Comparison of ENCODE assay signal across 13 cellular contexts in the genomic region with DNA sequence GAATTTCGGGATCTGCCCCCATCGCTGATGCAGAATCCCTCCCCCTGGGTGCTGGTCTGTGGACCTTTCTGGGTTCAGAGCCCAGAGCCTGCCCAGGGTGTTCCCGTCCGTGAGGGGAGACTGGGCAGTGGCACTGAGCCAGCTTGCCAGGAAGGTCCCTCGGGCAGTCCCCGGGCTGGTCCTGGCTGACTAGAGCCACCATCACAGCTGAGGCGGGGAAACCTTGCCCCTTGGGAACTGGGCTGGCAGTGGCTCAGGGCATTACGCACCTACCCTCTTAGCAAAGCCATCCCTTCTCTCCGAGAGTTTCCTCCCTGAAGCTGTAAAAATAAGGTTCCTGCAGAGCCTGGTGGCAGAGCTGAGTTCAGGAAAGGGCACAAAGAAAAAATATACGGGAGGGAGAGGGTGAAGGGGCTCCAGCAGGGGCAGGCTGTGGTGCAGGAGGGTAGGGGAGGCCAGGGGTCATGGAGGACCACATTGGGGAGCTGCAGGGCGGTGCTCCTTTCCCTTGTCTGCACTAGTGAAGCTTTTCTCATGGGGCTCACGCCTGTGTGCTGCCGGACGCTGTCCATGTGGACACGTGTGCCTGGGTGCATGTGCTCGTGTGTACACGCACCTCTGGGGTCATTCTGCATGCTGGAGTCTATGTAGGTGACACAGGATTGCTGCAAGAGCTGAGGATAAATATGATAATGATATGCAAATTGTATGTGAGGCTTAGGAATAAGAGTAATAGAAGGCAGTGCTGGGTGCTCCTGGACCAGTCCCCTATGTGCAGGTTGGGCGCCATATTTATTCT.
"Had no signal": no experiment of that assay in that cellular context is flagged by ENCODE, and none has a peak within 500 bp of the region (broad histone marks: within the 10 kb centered on the region; RNA-seq: fewer than 3 reads in every experiment).

No MANE protein-coding gene starts in this region.

- DNase-seq: activated CD4-positive, alpha-beta T cell treated with anti-CD3 and anti-CD28 coated beads, Interleukin-2, amount 50 U/mL, for 4 hours; activated CD4-positive, CD25-positive, alpha-beta regulatory T cell treated with anti-CD3 and anti-CD28 coated beads, Interleukin-2, amount 50 U/mL, for 72 hours; activated naive CD8-positive, alpha-beta T cell treated with anti-CD3 and anti-CD28 coated beads, Interleukin-2, amount 10 ng/mL, durations not matched to agents 7 days and 5 days; activated T-cell treated with anti-CD3 and anti-CD28 coated beads, Interleukin-2, amount 50 U/mL, for 24 hours; dorsolateral prefrontal cortex; immature natural killer cell; lower lobe of right lung; midbrain; stimulated activated naive CD4-positive, alpha-beta T cell treated with Interleukin-2 at 50 U/mL for 16 hours; T-helper 2 cell had no signal

- H3K9me3 Mint-ChIP-seq: activated naive CD8-positive, alpha-beta T cell treated with anti-CD3 and anti-CD28 coated beads, Interleukin-2, amount 10 ng/mL, durations not matched to agents 7 days and 5 days; activated T-cell treated with anti-CD3 and anti-CD28 coated beads, Interleukin-2, amount 50 U/mL, for 24 hours; immature natural killer cell had no signal

- H3K4me3 Mint-ChIP-seq: activated naive CD8-positive, alpha-beta T cell treated with anti-CD3 and anti-CD28 coated beads, Interleukin-2, amount 10 ng/mL, durations not matched to agents 7 days and 5 days; activated T-cell treated with anti-CD3 and anti-CD28 coated beads, Interleukin-2, amount 50 U/mL, for 24 hours; immature natural killer cell had no signal

- H3K9me3 ChIP-seq: ascending aorta, lower lobe of right lung, right atrium auricular region had no signal

- H3K27ac ChIP-seq: ascending aorta, dorsolateral prefrontal cortex, lower lobe of right lung, right atrium auricular region had no signal

- H3K27me3 ChIP-seq: ascending aorta, right atrium auricular region had no signal

- H3K4me3 ChIP-seq: ascending aorta, dorsolateral prefrontal cortex, lower lobe of right lung, right atrium auricular region had no signal

- H3K4me1 ChIP-seq: ascending aorta, lower lobe of right lung, right atrium auricular region had no signal

- H3K27ac Mint-ChIP-seq: activated naive CD8-positive, alpha-beta T cell treated with anti-CD3 and anti-CD28 coated beads, Interleukin-2, amount 10 ng/mL, durations not matched to agents 7 days and 5 days; activated T-cell treated with anti-CD3 and anti-CD28 coated beads, Interleukin-2, amount 50 U/mL, for 24 hours; immature natural killer cell had no signal

- ATAC-seq: esophagus mucosa, lower lobe of right lung had no signal

- H3K36me3 Mint-ChIP-seq: activated naive CD8-positive, alpha-beta T cell treated with anti-CD3 and anti-CD28 coated beads, Interleukin-2, amount 10 ng/mL, durations not matched to agents 7 days and 5 days; immature natural killer cell had no signal

- H3K36me3 ChIP-seq: ascending aorta, lower lobe of right lung, right atrium auricular region had no signal
